1 cellular context compared by ENCODE assay signal in genomic region chr11:17353228-17354021, GRCh38.
TF ChIP-seq lines count a peak whose summit lies in the region.

No MANE protein-coding gene starts in this region.

TF ChIP-seq in HepG2, 621 proteins besides CTCF, POLR2A, EP300 and RAD21 (continued from another document and continues in another):
- TF ChIP-seq ZNF576 (CRISPR knock-in tag; IDR thresholded peaks at IDR 0.05) (peak; percentile 64; the same call in 1 of the 2 replicates), ZNF224 (CRISPR knock-in tag; IDR thresholded peaks at IDR 0.05) (0 out of 2 replicates have a peak, but pooled peaks have one; percentile 21), GMEB2 (CRISPR knock-in tag; IDR thresholded peaks at IDR 0.05; ENCODE audit: low read depth) (no peak), PRMT3 (CRISPR knock-in tag; IDR thresholded peaks at IDR 0.05; ENCODE audit: borderline replicate concordance, low read depth) (peak; percentile 50; the same call in 1 of the 2 replicates), ZNF850 (CRISPR knock-in tag; conservative IDR thresholded peaks at IDR 0.05) (peak; percentile 75; the same call in 1 of the 2 replicates), ETV6 (CRISPR knock-in tag; conservative IDR thresholded peaks at IDR 0.05) (peak; percentile 77), CEBPB (IDR thresholded peaks at IDR 0.05; ENCODE audit: borderline replicate concordance, low read depth, low read length) (no peak), ZMYM3 (CRISPR knock-in tag; IDR thresholded peaks at IDR 0.05) (peak; percentile 73), FOXM1 (CRISPR knock-in tag; IDR thresholded peaks at IDR 0.05) (no peak), HIVEP1 (CRISPR knock-in tag; IDR thresholded peaks at IDR 0.05) (peak; percentile 80), XRCC5 (optimal IDR thresholded peaks at IDR 0.05; ENCODE audit: low read length) (peak; percentile 61), KMT2B (CRISPR knock-in tag; IDR thresholded peaks at IDR 0.05) (peak; percentile 82), ZNF629 (CRISPR knock-in tag; conservative IDR thresholded peaks at IDR 0.05) (peak; percentile 17; the same call in 1 of the 2 replicates), TFDP1 (CRISPR knock-in tag; IDR thresholded peaks at IDR 0.05; ENCODE audit: borderline replicate concordance) (peak; percentile 85; the same call in 1 of the 2 replicates), MLXIP (CRISPR knock-in tag; IDR thresholded peaks at IDR 0.05; ENCODE audit: borderline replicate concordance) (0 out of 2 replicates have a peak, but pooled peaks have one; percentile 34), ZC3H4 (CRISPR knock-in tag; IDR thresholded peaks at IDR 0.05; ENCODE audit: borderline replicate concordance) (peak; percentile 77; the same call in 1 of the 2 replicates), FOXC1 (CRISPR knock-in tag; IDR thresholded peaks at IDR 0.05; ENCODE audit: borderline replicate concordance) (0 out of 2 replicates have a peak, but pooled peaks have one; percentile 20), REST (IDR thresholded peaks at IDR 0.05; ENCODE audit: borderline replicate concordance in 1 of 2, low read depth in 1 of 2, low read length in 2 of 2) (no peak), HDAC2 (CRISPR knock-in tag; IDR thresholded peaks at IDR 0.05) (peak; percentile 78), ZNF572 (CRISPR knock-in tag; IDR thresholded peaks at IDR 0.05) (peak; percentile 48; the same call in 1 of the 2 replicates), ZNF749 (CRISPR knock-in tag; IDR thresholded peaks at IDR 0.05; ENCODE audit: borderline replicate concordance) (peak; percentile 79; the same call in 1 of the 2 replicates), THAP11 (CRISPR knock-in tag; IDR thresholded peaks at IDR 0.05) (peak; percentile 69), MYNN (CRISPR knock-in tag; IDR thresholded peaks at IDR 0.05; ENCODE audit: low read depth) (no peak), KAT7 (CRISPR knock-in tag; IDR thresholded peaks at IDR 0.05; ENCODE audit: borderline replicate concordance) (0 out of 2 replicates have a peak, but pooled peaks have one; percentile 82), SP5 (CRISPR knock-in tag; IDR thresholded peaks at IDR 0.05; ENCODE audit: borderline replicate concordance, low read depth) (no peak), NCOA5 (CRISPR knock-in tag; IDR thresholded peaks at IDR 0.05) (no peak), BRF2 (CRISPR knock-in tag; IDR thresholded peaks at IDR 0.05) (peak; percentile 20; the same call in 1 of the 2 replicates), ARNT2 (CRISPR knock-in tag; IDR thresholded peaks at IDR 0.05; ENCODE audit: low read depth) (peak; percentile 74), RFX1 (IDR thresholded peaks at IDR 0.05) (no peak), ZNF234 (CRISPR knock-in tag; conservative IDR thresholded peaks at IDR 0.05) (no peak), DMAP1 (CRISPR knock-in tag; IDR thresholded peaks at IDR 0.05) (peak; percentile 77; the same call in 1 of the 2 replicates), ZNF816 (CRISPR knock-in tag; IDR thresholded peaks at IDR 0.05; ENCODE audit: borderline replicate concordance) (peak; percentile 93; the same call in 1 of the 2 replicates), PAX8 (CRISPR knock-in tag; IDR thresholded peaks at IDR 0.05; ENCODE audit: borderline replicate concordance) (0 out of 2 replicates have a peak, but pooled peaks have one; percentile 63), ZNF841 (CRISPR knock-in tag; IDR thresholded peaks at IDR 0.05; ENCODE audit: borderline replicate concordance) (no peak; the same call in 1 of the 2 replicates), ZFP90 (CRISPR knock-in tag; IDR thresholded peaks at IDR 0.05; ENCODE audit: borderline replicate concordance) (no peak), ZFY (CRISPR knock-in tag; IDR thresholded peaks at IDR 0.05) (peak; percentile 55; the same call in 1 of the 2 replicates), CHD4 (IDR thresholded peaks at IDR 0.05; ENCODE audit: borderline replicate concordance, low read length) (no peak), KLF6 (CRISPR knock-in tag; IDR thresholded peaks at IDR 0.05) (peak; percentile 53; the same call in 1 of the 2 replicates), SAP130 (CRISPR knock-in tag; IDR thresholded peaks at IDR 0.05; ENCODE audit: low read depth) (peak; percentile 90), RARA (CRISPR knock-in tag; IDR thresholded peaks at IDR 0.05) (peak; percentile 30; the same call in 1 of the 2 replicates), ATF6 (CRISPR knock-in tag; conservative IDR thresholded peaks at IDR 0.05) (no peak), TEAD2 (CRISPR knock-in tag; IDR thresholded peaks at IDR 0.05) (no peak), ZNF574 (CRISPR knock-in tag; IDR thresholded peaks at IDR 0.05) (peak; percentile 78), ZNF619 (CRISPR knock-in tag; IDR thresholded peaks at IDR 0.05) (peak; percentile 74; the same call in 1 of the 2 replicates), HOXA3 (CRISPR knock-in tag; IDR thresholded peaks at IDR 0.05) (peak; percentile 92), GABPA (IDR thresholded peaks at IDR 0.05; ENCODE audit: low read depth, low read length) (peak; percentile 59), GABPA (CRISPR knock-in tag; IDR thresholded peaks at IDR 0.05; ENCODE audit: low read depth) (peak; percentile 89), ZNF839 (CRISPR knock-in tag; IDR thresholded peaks at IDR 0.05; ENCODE audit: borderline replicate concordance) (peak; percentile 75), CBFB (CRISPR knock-in tag; IDR thresholded peaks at IDR 0.05) (peak; percentile 48; the same call in 1 of the 2 replicates), SALL2 (CRISPR knock-in tag; IDR thresholded peaks at IDR 0.05) (no peak; the same call in 1 of the 2 replicates), EED (CRISPR knock-in tag; IDR thresholded peaks at IDR 0.05) (peak; percentile 62; the same call in 1 of the 2 replicates), ZNF556 (CRISPR knock-in tag; IDR thresholded peaks at IDR 0.05; ENCODE audit: borderline replicate concordance) (peak; percentile 84; the same call in 1 of the 2 replicates)
